In genomic region chr3:14933829-14934425, GRCh38 we compare ENCODE assay signal across 34 cellular contexts.
"Had no signal": no experiment of that assay in that cellular context is flagged by ENCODE, and none has a peak within 500 bp of the region (broad histone marks: within the 10 kb centered on the region; RNA-seq: fewer than 3 reads in every experiment).

No MANE protein-coding gene starts in this region.

- H3K9me3 ChIP-seq: esophagus muscularis mucosa, lower lobe of right lung, mucosa of descending colon, neutrophil, prostate gland, testis, transverse colon, uterus had no signal

- H3K27me3 Mint-ChIP-seq: activated CD4-positive, alpha-beta T cell treated with anti-CD3 and anti-CD28 coated beads, Interleukin-2, amount 10 ng/mL, durations not matched to agents 7 days and 5 days; activated naive CD8-positive, alpha-beta T cell treated with anti-CD3 and anti-CD28 coated beads, Interleukin-2, amount 10 ng/mL, durations not matched to agents 7 days and 5 days; activated T-cell treated with anti-CD3 and anti-CD28 coated beads, Interleukin-2, amount 50 U/mL, for 24 hours; effector memory CD8-positive, alpha-beta T cell; natural killer cell treated with Interleukin-12 subunit alpha and Interleukin-12 subunit beta and Interleukin-15 and Interleukin-18, amount 100 ng/mL, for 72 hours had no signal

- DNase-seq: activated CD4-positive, alpha-beta memory T cell treated with anti-CD3 and anti-CD28 coated beads, Interleukin-2, amount 10 ng/mL, durations not matched to agents 7 days and 5 days; activated CD4-positive, alpha-beta T cell treated with anti-CD3 and anti-CD28 coated beads for 1 hour; activated CD4-positive, alpha-beta T cell treated with anti-CD3 and anti-CD28 coated beads, Interleukin-2, amount 10 ng/mL, durations not matched to agents 7 days and 5 days; activated CD8-positive, alpha-beta memory T cell treated with anti-CD3 and anti-CD28 coated beads, Interleukin-2, amount 50 U/mL, for 48 hours; activated gamma-delta T cell; activated naive CD4-positive, alpha-beta T cell treated with anti-CD3 and anti-CD28 coated beads, Interleukin-2, amount 10 ng/mL, durations not matched to agents 7 days and 5 days; activated naive CD8-positive, alpha-beta T cell treated with anti-CD3 and anti-CD28 coated beads, Interleukin-2, amount 10 ng/mL, durations not matched to agents 7 days and 5 days; activated T-cell treated with anti-CD3 and anti-CD28 coated beads, Interleukin-2, amount 50 U/mL, for 24 hours; brain microvascular endothelial cell; dorsolateral prefrontal cortex; effector memory CD8-positive, alpha-beta T cell; foreskin melanocyte; left cardiac atrium; lower lobe of right lung; mesendoderm; retina; stimulated activated CD4-positive, alpha-beta T cell treated with anti-CD3 and anti-CD28 coated beads, Interleukin-15, amount 100 ng/mL, for 24 hours; stimulated activated CD4-positive, alpha-beta T cell treated with anti-CD3 and anti-CD28 coated beads, Interleukin-2, amount 100 ng/mL, for 24 hours; stimulated activated naive CD4-positive, alpha-beta T cell; SW 1271; T-helper 17 cell; T1000; testis; transverse colon; uterus had no signal

- H3K4me3 Mint-ChIP-seq: activated CD4-positive, alpha-beta memory T cell treated with anti-CD3 and anti-CD28 coated beads, Interleukin-2, amount 10 ng/mL, durations not matched to agents 7 days and 5 days; activated CD4-positive, alpha-beta T cell treated with anti-CD3 and anti-CD28 coated beads, Interleukin-2, amount 10 ng/mL, durations not matched to agents 7 days and 5 days; activated naive CD4-positive, alpha-beta T cell treated with anti-CD3 and anti-CD28 coated beads, Interleukin-2, amount 10 ng/mL, durations not matched to agents 7 days and 5 days; activated naive CD8-positive, alpha-beta T cell treated with anti-CD3 and anti-CD28 coated beads, Interleukin-2, amount 10 ng/mL, durations not matched to agents 7 days and 5 days; activated T-cell treated with anti-CD3 and anti-CD28 coated beads, Interleukin-2, amount 50 U/mL, for 24 hours; effector memory CD8-positive, alpha-beta T cell; natural killer cell treated with Interleukin-12 subunit alpha and Interleukin-12 subunit beta and Interleukin-15 and Interleukin-18, amount 100 ng/mL, for 72 hours; T-helper 17 cell had no signal

- FAIRE-seq: astrocyte, endothelial cell of umbilical vein, keratinocyte had no signal

- ATAC-seq: effector memory CD8-positive, alpha-beta T cell; left cardiac atrium; lower lobe of right lung; mucosa of descending colon; natural killer cell treated with Interleukin-12 subunit alpha and Interleukin-12 subunit beta and Interleukin-15 and Interleukin-18, amount 100 ng/mL, for 72 hours; T-helper 17 cell had no signal

- H3K36me3 ChIP-seq: brain microvascular endothelial cell, neutrophil, prostate gland, transverse colon, uterus had no signal

- H3K4me1 ChIP-seq: esophagus muscularis mucosa, lower lobe of right lung, prostate gland, testis, uterus had no signal

- H3K4me1 Mint-ChIP-seq: activated CD4-positive, alpha-beta memory T cell treated with anti-CD3 and anti-CD28 coated beads, Interleukin-2, amount 10 ng/mL, durations not matched to agents 7 days and 5 days; activated CD4-positive, alpha-beta T cell treated with anti-CD3 and anti-CD28 coated beads, Interleukin-2, amount 10 ng/mL, durations not matched to agents 7 days and 5 days; activated naive CD4-positive, alpha-beta T cell treated with anti-CD3 and anti-CD28 coated beads, Interleukin-2, amount 10 ng/mL, durations not matched to agents 7 days and 5 days; T-helper 17 cell had no signal

- H3K9me3 Mint-ChIP-seq: activated CD4-positive, alpha-beta memory T cell treated with anti-CD3 and anti-CD28 coated beads, Interleukin-2, amount 10 ng/mL, durations not matched to agents 7 days and 5 days; activated CD4-positive, alpha-beta T cell treated with anti-CD3 and anti-CD28 coated beads, Interleukin-2, amount 10 ng/mL, durations not matched to agents 7 days and 5 days; activated naive CD4-positive, alpha-beta T cell treated with anti-CD3 and anti-CD28 coated beads, Interleukin-2, amount 10 ng/mL, durations not matched to agents 7 days and 5 days; activated naive CD8-positive, alpha-beta T cell treated with anti-CD3 and anti-CD28 coated beads, Interleukin-2, amount 10 ng/mL, durations not matched to agents 7 days and 5 days; activated T-cell treated with anti-CD3 and anti-CD28 coated beads, Interleukin-2, amount 50 U/mL, for 24 hours; effector memory CD8-positive, alpha-beta T cell; natural killer cell treated with Interleukin-12 subunit alpha and Interleukin-12 subunit beta and Interleukin-15 and Interleukin-18, amount 100 ng/mL, for 72 hours had no signal

- H3K27ac ChIP-seq: brain microvascular endothelial cell, coronary artery, dorsolateral prefrontal cortex, esophagus muscularis mucosa, lower lobe of right lung, neutrophil, prostate gland, testis had no signal

- H3K36me3 Mint-ChIP-seq: activated naive CD4-positive, alpha-beta T cell treated with anti-CD3 and anti-CD28 coated beads, Interleukin-2, amount 10 ng/mL, durations not matched to agents 7 days and 5 days; activated naive CD8-positive, alpha-beta T cell treated with anti-CD3 and anti-CD28 coated beads, Interleukin-2, amount 10 ng/mL, durations not matched to agents 7 days and 5 days; natural killer cell treated with Interleukin-12 subunit alpha and Interleukin-12 subunit beta and Interleukin-15 and Interleukin-18, amount 100 ng/mL, for 72 hours had no signal

- H3K27me3 ChIP-seq: brain microvascular endothelial cell, dorsolateral prefrontal cortex, esophagus muscularis mucosa, neutrophil, testis, transverse colon had no signal

- H3K4me3 ChIP-seq: coronary artery, dorsolateral prefrontal cortex, esophagus muscularis mucosa, lower lobe of right lung, mucosa of descending colon, prostate gland, testis, transverse colon, uterus had no signal

- H3K27ac Mint-ChIP-seq: activated CD4-positive, alpha-beta memory T cell treated with anti-CD3 and anti-CD28 coated beads, Interleukin-2, amount 10 ng/mL, durations not matched to agents 7 days and 5 days; activated CD4-positive, alpha-beta T cell treated with anti-CD3 and anti-CD28 coated beads, Interleukin-2, amount 10 ng/mL, durations not matched to agents 7 days and 5 days; activated naive CD4-positive, alpha-beta T cell treated with anti-CD3 and anti-CD28 coated beads, Interleukin-2, amount 10 ng/mL, durations not matched to agents 7 days and 5 days; activated naive CD8-positive, alpha-beta T cell treated with anti-CD3 and anti-CD28 coated beads, Interleukin-2, amount 10 ng/mL, durations not matched to agents 7 days and 5 days; activated T-cell treated with anti-CD3 and anti-CD28 coated beads, Interleukin-2, amount 50 U/mL, for 24 hours; effector memory CD8-positive, alpha-beta T cell; natural killer cell treated with Interleukin-12 subunit alpha and Interleukin-12 subunit beta and Interleukin-15 and Interleukin-18, amount 100 ng/mL, for 72 hours; T-helper 17 cell had no signal
